Comparison of ENCODE assay signal across 6 cellular contexts in genomic region chr16:2205967-2206313, GRCh38. TPM values are rescaled to one million over a fixed set of nuclear protein-coding genes. Genes with fewer than 3 reads are reported as not detected.
DNase-seq lines count a peak whose midpoint lies in the region; ATAC-seq and TF ChIP-seq lines count a peak whose summit lies in the region.

No MANE protein-coding gene starts in this region.

- H3K36me3 ChIP-seq in MG63 = peaks cover 38% of the 10 kb centered on the region
- H3K36me3 ChIP-seq in cardiac muscle cell = peaks cover 5% of the 10 kb centered on the region
- H3K36me3 ChIP-seq in tibial nerve = peaks cover 0 to 42% (median 14%) of the 10 kb centered on the region in 3 donors

- H3K9me3 ChIP-seq in MG63 = no peaks in the 10 kb centered on the region
- H3K9me3 ChIP-seq in cardiac muscle cell (ENCODE audit: low read depth) = no peaks in the 10 kb centered on the region
- H3K9me3 ChIP-seq in tibial nerve = no peaks in the 10 kb centered on the region

- TF ChIP-seq EP300 in tibial nerve (IDR thresholded peaks at IDR 0.05) = no peak

- 0 to 7% methylated on average over 4 to 16 of the region's 16 CpGs for WGBS in tibial nerve, 2 donors

- H3K4me3 ChIP-seq in MG63 = peak overlapping the region; percentile 97
- H3K4me3 ChIP-seq in cardiac muscle cell = peak overlapping the region; percentile 75
- peak overlapping the region; percentile 65 to 85 (median 66) for H3K4me3 ChIP-seq in tibial nerve

- no peaks in the 10 kb centered on the region for H3K27me3 ChIP-seq in MG63
- no peaks in the 10 kb centered on the region for H3K27me3 ChIP-seq in cardiac muscle cell
- no peaks in the 10 kb centered on the region for H3K27me3 ChIP-seq in tibial nerve

- ATAC-seq in GM19397 (IDR thresholded peaks at IDR 0.05; ENCODE audit: unreplicated experiment) = peak; percentile 21

- DNase-seq in MG63 = peak; percentile 35
- no peak for DNase-seq in cardiac muscle cell (ENCODE audit: low read depth in 1 of 2, low spot score in 1 of 2)
- peak in 1 of 2 donors; percentile 21 for DNase-seq in tibial nerve (ENCODE audit: low spot score in 2 of 2)
- DNase-seq in NCI-H69 (lab: John Stamatoyannopoulos, UW) = no peak
- no peak for DNase-seq in NCI-H82 treated with DMSO at 0.1 percent for 48 hours (lab: John Stamatoyannopoulos, UW; ENCODE audit: unreplicated experiment)

- TF ChIP-seq CTCF in cardiac muscle cell (IDR thresholded peaks at IDR 0.05; ENCODE audit: low read depth, low read length) (no peak), tibial nerve (IDR thresholded peaks at IDR 0.05) (peak in 1 of 5 experiments; percentile 4)

- no peak for TF ChIP-seq POLR2A in tibial nerve (IDR thresholded peaks at IDR 0.05)

- peak overlapping the region; percentile 6 for H3K27ac ChIP-seq in cardiac muscle cell
- peak overlapping the region; percentile 93 to 99 (median 94) for H3K27ac ChIP-seq in tibial nerve

- peaks cover 17% of the 10 kb centered on the region for H3K4me1 ChIP-seq in cardiac muscle cell (ENCODE audit: low read depth)
- peaks cover 0 to 35% (median 12%) of the 10 kb centered on the region in 4 donors for H3K4me1 ChIP-seq in tibial nerve

RNA-seq across cellular contexts. Expression of gene MLST8, which starts 0.7 kb away (rescaled TPM):
- total RNA-seq in MG63 (2014; rRNA removed; shearing (Covaris generic); ENCODE audit: low replicate concordance) = 29.0 and 42.6 TPM in 2 replicates
- total RNA-seq in cardiac muscle cell (81.4 and 100.0 TPM in 2 replicates), tibial nerve (10 to 100 TPM; 28.8 to 73.8 (median 43.8) TPM)
- polyA plus RNA-seq in cardiac muscle cell = 117 and 122 TPM in 2 replicates

RNA-seq across cellular contexts. Expression of gene BRICD5, which starts 4.7 kb away (rescaled TPM):
- 0.39 and 1.3 TPM in 2 replicates for total RNA-seq in MG63 (2014; rRNA removed; shearing (Covaris generic); ENCODE audit: low replicate concordance)
- total RNA-seq in cardiac muscle cell (24.4 and 24.6 TPM in 2 replicates), tibial nerve (100 to 1,000 TPM in 1 of 4 donors, 10 to 100 TPM in 3; 19.8 to 203 (median 24.4) TPM)
- polyA plus RNA-seq in cardiac muscle cell = 16.0 and 21.8 TPM in 2 replicates

RNA-seq across cellular contexts. Expression of gene PGP, which starts 8.7 kb away (rescaled TPM):
- 31.7 and 43.8 TPM in 2 replicates for total RNA-seq in MG63 (2014; rRNA removed; shearing (Covaris generic); ENCODE audit: low replicate concordance)
- total RNA-seq in cardiac muscle cell (43.2 and 61.8 TPM in 2 replicates), tibial nerve (10 to 100 TPM; 13.1 to 27.0 (median 23.2) TPM)
- polyA plus RNA-seq in cardiac muscle cell = 41.9 and 57.9 TPM in 2 replicates

RNA-seq across cellular contexts. Expression of gene CASKIN1, which starts 9.5 kb away (rescaled TPM):
- total RNA-seq in MG63 (2014; rRNA removed; shearing (Covaris generic); ENCODE audit: low replicate concordance) = 0.02 and 1.0 TPM in 2 replicates
- total RNA-seq in cardiac muscle cell (15.5 TPM in 2 replicates), tibial nerve (under 1 TPM in 3 of 4 donors, not detected in 1; 0.20 to 0.63 (median 0.30) TPM)
- 14.3 and 15.4 TPM in 2 replicates for polyA plus RNA-seq in cardiac muscle cell

RNA-seq across cellular contexts. Expression of gene E4F1, which starts 17.5 kb away (rescaled TPM):
- total RNA-seq in MG63 (2014; rRNA removed; shearing (Covaris generic); ENCODE audit: low replicate concordance) = 43.2 and 56.5 TPM in 2 replicates
- total RNA-seq in cardiac muscle cell = 48.1 and 55.4 TPM in 2 replicates
- polyA plus RNA-seq in cardiac muscle cell = 27.7 and 28.3 TPM in 2 replicates
- 10 to 100 TPM; 30.6 to 60.6 (median 45.2) TPM for total RNA-seq in tibial nerve
